In the genomic region with DNA sequence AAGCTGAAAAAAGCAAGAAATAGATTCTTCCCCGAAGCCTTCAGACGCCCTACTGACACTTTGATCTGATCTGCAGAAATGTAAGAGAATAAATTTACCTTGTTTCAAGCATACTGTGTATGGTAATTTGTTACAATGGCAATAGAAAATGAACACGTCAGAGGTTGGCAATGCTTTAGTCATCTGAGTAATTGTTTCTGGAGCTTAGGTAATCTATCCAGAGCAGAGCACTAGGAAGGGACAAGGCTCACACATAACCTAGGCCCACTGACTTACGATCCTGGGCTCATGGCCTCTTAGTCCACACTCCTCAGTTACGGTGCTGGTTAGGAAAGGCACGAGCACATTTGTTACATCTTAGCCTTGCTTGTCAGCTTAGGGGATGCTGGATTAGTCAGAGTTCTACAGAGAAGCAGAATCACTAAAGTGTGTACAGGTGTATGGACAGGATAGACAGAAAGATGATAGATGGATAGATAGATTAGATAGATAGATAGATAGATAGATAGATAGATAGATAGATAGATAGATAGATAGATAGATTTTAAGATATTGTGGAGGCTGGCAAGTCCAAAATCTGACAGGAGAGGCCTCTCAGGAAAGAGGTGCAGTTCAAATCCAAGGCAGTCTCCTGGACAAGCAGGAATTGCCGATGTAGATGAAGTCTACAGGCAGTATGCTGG, we compare ENCODE assay signal across 1 cellular context.
TF ChIP-seq lines count a peak whose summit lies in the region.

No MANE protein-coding gene starts in this region.

TF ChIP-seq in IMR-90, 13 proteins besides CTCF, POLR2A, EP300 and RAD21 (continued from another document):
- TF ChIP-seq FOS (IDR thresholded peaks at IDR 0.05; ENCODE audit: low read depth, low read length): no peak
- TF ChIP-seq NFE2L2 (IDR thresholded peaks at IDR 0.05; ENCODE audit: low read depth, low read length): no peak
